1 cellular context compared by ENCODE assay signal in genomic region chr3:186452517-186452916, GRCh38.
TF ChIP-seq lines count a peak whose summit lies in the region.

No MANE protein-coding gene starts in this region.

TF ChIP-seq in WTC11, 78 proteins besides CTCF, POLR2A, EP300 and RAD21 (continued from another document):
- no peak for TF ChIP-seq ATF6 (CRISPR knock-in tag; IDR thresholded peaks at IDR 0.05)
- no peak for TF ChIP-seq USF1 (CRISPR knock-in tag; IDR thresholded peaks at IDR 0.05)
- TF ChIP-seq NFE2L1 (CRISPR knock-in tag; IDR thresholded peaks at IDR 0.05) = no peak
